Comparison of ENCODE assay signal across 9 cellular contexts in the genomic region with DNA sequence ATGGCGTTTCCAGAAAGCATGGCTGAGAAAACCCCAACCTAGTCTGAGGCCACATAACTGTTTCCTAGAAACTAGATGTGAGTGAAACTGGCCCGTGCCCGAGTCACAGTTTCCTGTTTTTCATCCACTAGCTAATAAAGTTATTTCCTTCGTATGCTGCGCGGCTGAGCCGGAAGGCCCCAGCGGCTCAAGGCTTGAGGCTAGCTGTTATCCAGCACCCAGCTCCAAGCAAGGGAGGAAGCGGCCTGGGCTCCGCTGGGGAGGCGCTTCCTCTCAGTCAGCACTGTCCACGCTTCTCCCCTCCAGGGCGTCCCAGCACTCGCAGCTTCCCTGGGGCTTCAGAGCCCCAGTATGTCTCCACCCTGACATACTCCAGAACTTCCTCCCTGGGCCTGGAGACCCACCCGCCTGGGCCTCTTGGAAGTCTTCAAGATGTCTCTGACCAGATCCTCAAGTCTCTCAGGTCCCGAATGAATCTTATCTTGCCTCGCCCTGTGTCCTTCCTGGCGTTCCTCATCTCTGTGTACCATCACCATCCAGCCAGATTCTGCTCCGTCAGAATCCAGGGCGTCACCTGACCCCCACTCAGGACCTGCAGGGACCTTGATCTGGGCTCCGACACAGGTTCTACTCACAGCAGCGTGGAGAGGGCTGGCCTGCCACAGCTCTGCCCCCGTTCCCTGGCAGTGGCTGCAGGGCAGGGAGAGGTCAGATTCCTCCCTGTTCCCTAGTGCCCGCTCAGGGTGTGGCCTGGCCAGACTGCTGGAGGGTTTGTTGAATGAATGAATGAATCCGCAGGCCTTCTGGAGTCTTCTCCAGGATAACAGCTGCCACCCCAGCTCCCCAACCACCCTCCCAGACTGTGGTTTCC.
A peak's percentile ranks its signal among the peaks of the same experiment; 100 is the strongest.
DNase-seq lines count a peak whose midpoint lies in the region; ATAC-seq, FAIRE-seq and TF ChIP-seq lines count a peak whose summit lies in the region.
"Had no signal": no experiment of that assay in that cellular context is flagged by ENCODE, and none has a peak within 500 bp of the region (broad histone marks: within the 10 kb centered on the region; RNA-seq: fewer than 3 reads in every experiment).

No MANE protein-coding gene starts in this region.

- no TSS peak for BruUV-seq in HepG2 (replicated peaks; lab: Mats Ljungman, UMichigan)
- BruUV-seq in A673 (replicated peaks; lab: Mats Ljungman, UMichigan): no TSS peak

- H3K4me3 Mint-ChIP-seq in activated naive CD8-positive, alpha-beta T cell treated with anti-CD3 and anti-CD28 coated beads for 36 hours: no peak overlapping the region

- H2AFZ ChIP-seq in HepG2 (ENCODE audit: low read length): no peak overlapping the region

- H3K9me3 ChIP-seq in HepG2 (ENCODE audit: low read length): no peaks in the 10 kb centered on the region
- no peaks in the 10 kb centered on the region for H3K9me3 ChIP-seq in A673 (ENCODE audit: low read depth, low read length, poor library complexity, severe bottlenecking)

- TF ChIP-seq EP300 in HepG2 (IDR thresholded peaks at IDR 0.05; ENCODE audit: low read depth in 2 of 2, low read length in 2 of 2) (no peak), HepG2 (CRISPR knock-in tag; IDR thresholded peaks at IDR 0.05; ENCODE audit: borderline replicate concordance) (no peak)

- H3K4me2 ChIP-seq in HepG2 (ENCODE audit: low read depth, low read length): no peak overlapping the region

- H4K20me1 ChIP-seq in HepG2 (ENCODE audit: insufficient read depth, low read length): no peaks in the 10 kb centered on the region

- H3K27me3 ChIP-seq in HepG2 (ENCODE audit: control insufficient read depth in 1 of 2, insufficient read depth in 2 of 2, low read length in 2 of 2) (peaks cover 0 to 16% of the 10 kb centered on the region in 2 experiments; a peak in 2 of 5 replicates), A673 (replicated peaks; ENCODE audit: insufficient read depth, low read depth, low read length, poor library complexity) (no peaks in the 10 kb centered on the region)

- H3K27ac Mint-ChIP-seq in activated naive CD8-positive, alpha-beta T cell treated with anti-CD3 and anti-CD28 coated beads for 36 hours: peak overlapping the region; percentile 86

- H3K36me3 ChIP-seq in HepG2 (replicated peaks in 1 of 2; ENCODE audit: control insufficient read depth in 1 of 2, insufficient read depth in 2 of 2, low read length in 2 of 2): no peaks in the 10 kb centered on the region
- H3K36me3 ChIP-seq in A673 (ENCODE audit: insufficient read depth, low read length, poor library complexity, severe bottlenecking): no peaks in the 10 kb centered on the region

- no peaks in the 10 kb centered on the region for H3K79me2 ChIP-seq in HepG2 (ENCODE audit: insufficient read depth, low read length)

- no peaks in the 10 kb centered on the region for H3K9me3 Mint-ChIP-seq in activated naive CD8-positive, alpha-beta T cell treated with anti-CD3 and anti-CD28 coated beads for 36 hours

- DNase-seq in NOMO-1 treated with DMSO at 0.1 percent for 48 hours (lab: John Stamatoyannopoulos, UW; ENCODE audit: unreplicated experiment) (peak; percentile 79), HepG2 (ENCODE audit: low spot score) (no peak), A673 (ENCODE audit: low spot score) (no peak), DMS79 treated with DMSO at 0.1 percent for 48 hours (lab: John Stamatoyannopoulos, UW) (no peak)
- peak; percentile 71 for DNase-seq in activated naive CD8-positive, alpha-beta T cell treated with anti-CD3 and anti-CD28 coated beads for 36 hours
- DNase-seq in stimulated activated CD8-positive, alpha-beta memory T cell treated with anti-CD3 and anti-CD28 coated beads, Interleukin-7, amount 100 ng/mL, for 4 hours (ENCODE audit: low read depth in 2 of 2): peak; percentile 16 to 33

- no peak overlapping the region for H3K4me3 ChIP-seq in HepG2 (replicated peaks in 1 of 3; ENCODE audit: insufficient read depth in 1 of 3, low read depth in 2 of 3, low read length in 3 of 3)
- no peak overlapping the region for H3K4me3 ChIP-seq in A673 (ENCODE audit: low read depth, low read length, poor library complexity, severe bottlenecking)

- H3K4me1 Mint-ChIP-seq in activated naive CD8-positive, alpha-beta T cell treated with anti-CD3 and anti-CD28 coated beads for 36 hours: peaks cover 30% of the 10 kb centered on the region

- no peak for FAIRE-seq in HepG2 (lab: Jason Lieb, UNC)

- POLR2A ChIA-PET in HepG2 (lab: Yijun Ruan, JAX): no interaction called here
- POLR2A ChIA-PET in A673 (lab: Charles Lee; ENCODE audit: low non-redundant PET): no interaction called here

- peak; percentile 61 for ATAC-seq in HepG2
- no peak for ATAC-seq in GM21528 (IDR thresholded peaks at IDR 0.05; ENCODE audit: low FRiP score, unreplicated experiment)
- ATAC-seq in GM18868 (IDR thresholded peaks at IDR 0.05; ENCODE audit: unreplicated experiment): no peak
- ATAC-seq: HCT116 had no signal

- intact Hi-C loops in HepG2 (cut with micrococcal nuclease; ENCODE audit: unreplicated experiment): no loop called here
- intact Hi-C loops in A673 (cut with micrococcal nuclease; ENCODE audit: unreplicated experiment): no loop called here

- TF ChIP-seq POLR2A in HepG2 (IDR thresholded peaks at IDR 0.05; ENCODE audit: insufficient read depth in 1 of 2, low read depth in 2 of 2, low read length in 2 of 2): no peak

- no peak overlapping the region for H3K27ac ChIP-seq in HepG2 (ENCODE audit: extremely low read length, insufficient read depth, low read length)
- H3K27ac ChIP-seq in A673 (ENCODE audit: low read depth, low read length, poor library complexity, severe bottlenecking): no peak overlapping the region

- 23% methylated on average over 11 of the region's 25 CpGs for WGBS in HepG2 (ENCODE audit: low lambda C conversion rate)

- in situ Hi-C loops in HepG2 (cut with HindIII; ENCODE audit: extremely low pct_ligation_motif_present, low pct_unique_long_range_greater_than_20kb): no loop called here

- H3K9ac ChIP-seq in HepG2 (ENCODE audit: insufficient read depth, low read depth, low read length): no peak overlapping the region

- peaks cover 3% of the 10 kb centered on the region for H3K36me3 Mint-ChIP-seq in activated naive CD8-positive, alpha-beta T cell treated with anti-CD3 and anti-CD28 coated beads for 36 hours

- H3K27me3 Mint-ChIP-seq in activated naive CD8-positive, alpha-beta T cell treated with anti-CD3 and anti-CD28 coated beads for 36 hours: peaks cover 7% of the 10 kb centered on the region

- CTCF ChIA-PET in HepG2 (lab: Yijun Ruan, JAX; ENCODE audit: low intra/inter-chr PET ratio, low total read pairs) (no interaction called here), A673 (lab: Charles Lee) (no interaction called here)

- H3K4me1 ChIP-seq in HepG2 (ENCODE audit: insufficient read depth, low read length) (no peaks in the 10 kb centered on the region), A673 (ENCODE audit: insufficient read depth, low read length, poor library complexity, severe bottlenecking) (no peaks in the 10 kb centered on the region)

- TF ChIP-seq CTCF in HepG2 (CRISPR knock-in tag; IDR thresholded peaks at IDR 0.05) (no peak), A673 (conservative IDR thresholded peaks at IDR 0.05; ENCODE audit: low read depth, low read length) (no peak)

- TF ChIP-seq RAD21 in HepG2 (CRISPR knock-in tag; IDR thresholded peaks at IDR 0.05): no peak

TF ChIP-seq in HepG2, 621 proteins besides CTCF, POLR2A, EP300 and RAD21:
- TF ChIP-seq NFE2L1 (CRISPR knock-in tag; IDR thresholded peaks at IDR 0.05; ENCODE audit: borderline replicate concordance) (no peak), TRIM24 (CRISPR knock-in tag; IDR thresholded peaks at IDR 0.05) (no peak), ZNF510 (CRISPR knock-in tag; IDR thresholded peaks at IDR 0.05; ENCODE audit: low read depth) (no peak), ZNF605 (CRISPR knock-in tag; IDR thresholded peaks at IDR 0.05) (no peak), ZNF34 (CRISPR knock-in tag; IDR thresholded peaks at IDR 0.05; ENCODE audit: borderline replicate concordance) (no peak), SRSF9 (IDR thresholded peaks at IDR 0.05; ENCODE audit: borderline replicate concordance, insufficient read depth, low read depth, low read length, poor library complexity, severe bottlenecking) (no peak), JARID2 (CRISPR knock-in tag; IDR thresholded peaks at IDR 0.05; ENCODE audit: insufficient replicate concordance) (no peak), NFE2 (CRISPR knock-in tag; IDR thresholded peaks at IDR 0.05) (no peak)
- TF ChIP-seq, protein P1, sequence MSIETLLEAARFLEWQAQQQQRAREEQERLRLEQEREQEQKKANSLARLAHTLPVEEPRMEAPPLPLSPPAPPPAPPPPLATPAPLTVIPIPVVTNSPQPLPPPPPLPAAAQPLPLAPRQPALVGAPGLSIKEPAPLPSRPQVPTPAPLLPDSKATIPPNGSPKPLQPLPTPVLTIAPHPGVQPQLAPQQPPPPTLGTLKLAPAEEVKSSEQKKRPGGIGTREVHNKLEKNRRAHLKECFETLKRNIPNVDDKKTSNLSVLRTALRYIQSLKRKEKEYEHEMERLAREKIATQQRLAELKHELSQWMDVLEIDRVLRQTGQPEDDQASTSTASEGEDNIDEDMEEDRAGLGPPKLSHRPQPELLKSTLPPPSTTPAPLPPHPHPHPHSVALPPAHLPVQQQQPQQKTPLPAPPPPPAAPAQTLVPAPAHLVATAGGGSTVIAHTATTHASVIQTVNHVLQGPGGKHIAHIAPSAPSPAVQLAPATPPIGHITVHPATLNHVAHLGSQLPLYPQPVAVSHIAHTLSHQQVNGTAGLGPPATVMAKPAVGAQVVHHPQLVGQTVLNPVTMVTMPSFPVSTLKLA (IDR thresholded peaks at IDR 0.05): no peak
- TF ChIP-seq, protein P2, sequence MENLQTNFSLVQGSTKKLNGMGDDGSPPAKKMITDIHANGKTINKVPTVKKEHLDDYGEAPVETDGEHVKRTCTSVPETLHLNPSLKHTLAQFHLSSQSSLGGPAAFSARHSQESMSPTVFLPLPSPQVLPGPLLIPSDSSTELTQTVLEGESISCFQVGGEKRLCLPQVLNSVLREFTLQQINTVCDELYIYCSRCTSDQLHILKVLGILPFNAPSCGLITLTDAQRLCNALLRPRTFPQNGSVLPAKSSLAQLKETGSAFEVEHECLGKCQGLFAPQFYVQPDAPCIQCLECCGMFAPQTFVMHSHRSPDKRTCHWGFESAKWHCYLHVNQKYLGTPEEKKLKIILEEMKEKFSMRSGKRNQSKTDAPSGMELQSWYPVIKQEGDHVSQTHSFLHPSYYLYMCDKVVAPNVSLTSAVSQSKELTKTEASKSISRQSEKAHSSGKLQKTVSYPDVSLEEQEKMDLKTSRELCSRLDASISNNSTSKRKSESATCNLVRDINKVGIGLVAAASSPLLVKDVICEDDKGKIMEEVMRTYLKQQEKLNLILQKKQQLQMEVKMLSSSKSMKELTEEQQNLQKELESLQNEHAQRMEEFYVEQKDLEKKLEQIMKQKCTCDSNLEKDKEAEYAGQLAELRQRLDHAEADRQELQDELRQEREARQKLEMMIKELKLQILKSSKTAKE (CRISPR knock-in tag; IDR thresholded peaks at IDR 0.05; ENCODE audit: borderline replicate concordance): no peak

Comparison
In these comparisons a context has a peak if more than half of its experiments do, and no peak if none do; other contexts are left out.
1. DNase-seq: peak in NOMO-1 treated with DMSO at 0.1 percent for 48 hours (single experiment), activated naive CD8-positive, alpha-beta T cell treated with anti-CD3 and anti-CD28 coated beads for 36 hours (single experiment) and stimulated activated CD8-positive, alpha-beta memory T cell treated with anti-CD3 and anti-CD28 coated beads, Interleukin-7, amount 100 ng/mL, for 4 hours (2 of 2); none in HepG2 (single experiment), A673 (single experiment) and DMS79 treated with DMSO at 0.1 percent for 48 hours (single experiment).